ENCODE assay signal across 1 cellular context in the genomic region with DNA sequence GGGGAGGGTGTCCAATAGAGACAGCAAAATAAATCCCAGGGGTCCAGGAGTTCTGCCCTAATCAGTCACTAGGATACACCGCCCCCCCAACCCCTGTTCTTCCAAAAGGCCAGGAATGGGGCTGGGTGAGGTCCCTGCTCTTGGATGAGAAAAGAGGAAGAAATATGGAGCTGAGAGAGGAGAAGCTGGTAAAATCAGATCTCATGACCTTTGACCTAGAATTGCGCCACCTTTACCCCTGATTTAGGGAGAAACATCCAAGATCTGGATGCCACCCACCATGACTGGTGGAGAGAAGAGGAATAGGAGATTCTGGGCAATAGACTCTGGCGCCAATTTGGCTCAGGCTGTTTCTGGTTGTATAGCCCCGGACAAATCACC.
TF ChIP-seq lines count a peak whose summit lies in the region.

No MANE protein-coding gene starts in this region.

TF ChIP-seq in HepG2, 621 proteins besides CTCF, POLR2A, EP300 and RAD21:
- TF ChIP-seq, protein P1, sequence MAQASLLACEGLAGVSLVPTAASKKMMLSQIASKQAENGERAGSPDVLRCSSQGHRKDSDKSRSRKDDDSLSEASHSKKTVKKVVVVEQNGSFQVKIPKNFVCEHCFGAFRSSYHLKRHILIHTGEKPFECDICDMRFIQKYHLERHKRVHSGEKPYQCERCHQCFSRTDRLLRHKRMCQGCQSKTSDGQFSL (CRISPR knock-in tag; IDR thresholded peaks at IDR 0.05): no peak
- TF ChIP-seq ZNF879 (CRISPR knock-in tag; IDR thresholded peaks at IDR 0.05) (peak; percentile 69; the same call in 1 of the 2 replicates), CEBPB (IDR thresholded peaks at IDR 0.05; ENCODE audit: borderline replicate concordance, low read depth, low read length) (peak; percentile 48), ZBTB20 (CRISPR knock-in tag; IDR thresholded peaks at IDR 0.05; ENCODE audit: borderline replicate concordance, low read depth) (no peak), SMARCE1 (IDR thresholded peaks at IDR 0.05; ENCODE audit: borderline replicate concordance) (no peak), NR2F6 (IDR thresholded peaks at IDR 0.05) (peak; percentile 39; the same call in 1 of the 2 replicates), NR2F6 (CRISPR knock-in tag; IDR thresholded peaks at IDR 0.05) (peak; percentile 51), ZNF235 (CRISPR knock-in tag; IDR thresholded peaks at IDR 0.05; ENCODE audit: borderline replicate concordance) (no peak), GFI1 (CRISPR knock-in tag; IDR thresholded peaks at IDR 0.05; ENCODE audit: borderline replicate concordance) (peak; percentile 35; the same call in 1 of the 2 replicates), SETDB1 (CRISPR knock-in tag; IDR thresholded peaks at IDR 0.05; ENCODE audit: borderline replicate concordance) (0 out of 2 replicates have a peak, but pooled peaks have one; percentile 8), CEBPG (CRISPR knock-in tag; IDR thresholded peaks at IDR 0.05) (peak; percentile 36; the same call in 1 of the 2 replicates), ZNF605 (CRISPR knock-in tag; IDR thresholded peaks at IDR 0.05) (0 out of 2 replicates have a peak, but pooled peaks have one; percentile 14), PPARG (CRISPR knock-in tag; conservative IDR thresholded peaks at IDR 0.05) (peak; percentile 56), TEAD3 (CRISPR knock-in tag; optimal IDR thresholded peaks at IDR 0.05; ENCODE audit: borderline replicate concordance) (peak; percentile 27), RXRB (CRISPR knock-in tag; IDR thresholded peaks at IDR 0.05; ENCODE audit: borderline replicate concordance) (peak; percentile 45; the same call in 1 of the 2 replicates)
- TF ChIP-seq, protein P2, sequence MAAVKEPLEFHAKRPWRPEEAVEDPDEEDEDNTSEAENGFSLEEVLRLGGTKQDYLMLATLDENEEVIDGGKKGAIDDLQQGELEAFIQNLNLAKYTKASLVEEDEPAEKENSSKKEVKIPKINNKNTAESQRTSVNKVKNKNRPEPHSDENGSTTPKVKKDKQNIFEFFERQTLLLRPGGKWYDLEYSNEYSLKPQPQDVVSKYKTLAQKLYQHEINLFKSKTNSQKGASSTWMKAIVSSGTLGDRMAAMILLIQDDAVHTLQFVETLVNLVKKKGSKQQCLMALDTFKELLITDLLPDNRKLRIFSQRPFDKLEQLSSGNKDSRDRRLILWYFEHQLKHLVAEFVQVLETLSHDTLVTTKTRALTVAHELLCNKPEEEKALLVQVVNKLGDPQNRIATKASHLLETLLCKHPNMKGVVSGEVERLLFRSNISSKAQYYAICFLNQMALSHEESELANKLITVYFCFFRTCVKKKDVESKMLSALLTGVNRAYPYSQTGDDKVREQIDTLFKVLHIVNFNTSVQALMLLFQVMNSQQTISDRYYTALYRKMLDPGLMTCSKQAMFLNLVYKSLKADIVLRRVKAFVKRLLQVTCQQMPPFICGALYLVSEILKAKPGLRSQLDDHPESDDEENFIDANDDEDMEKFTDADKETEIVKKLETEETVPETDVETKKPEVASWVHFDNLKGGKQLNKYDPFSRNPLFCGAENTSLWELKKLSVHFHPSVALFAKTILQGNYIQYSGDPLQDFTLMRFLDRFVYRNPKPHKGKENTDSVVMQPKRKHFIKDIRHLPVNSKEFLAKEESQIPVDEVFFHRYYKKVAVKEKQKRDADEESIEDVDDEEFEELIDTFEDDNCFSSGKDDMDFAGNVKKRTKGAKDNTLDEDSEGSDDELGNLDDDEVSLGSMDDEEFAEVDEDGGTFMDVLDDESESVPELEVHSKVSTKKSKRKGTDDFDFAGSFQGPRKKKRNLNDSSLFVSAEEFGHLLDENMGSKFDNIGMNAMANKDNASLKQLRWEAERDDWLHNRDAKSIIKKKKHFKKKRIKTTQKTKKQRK (IDR thresholded peaks at IDR 0.05; ENCODE audit: low read length): no peak
